Comparison of ENCODE assay signal across 31 cellular contexts in the genomic region with DNA sequence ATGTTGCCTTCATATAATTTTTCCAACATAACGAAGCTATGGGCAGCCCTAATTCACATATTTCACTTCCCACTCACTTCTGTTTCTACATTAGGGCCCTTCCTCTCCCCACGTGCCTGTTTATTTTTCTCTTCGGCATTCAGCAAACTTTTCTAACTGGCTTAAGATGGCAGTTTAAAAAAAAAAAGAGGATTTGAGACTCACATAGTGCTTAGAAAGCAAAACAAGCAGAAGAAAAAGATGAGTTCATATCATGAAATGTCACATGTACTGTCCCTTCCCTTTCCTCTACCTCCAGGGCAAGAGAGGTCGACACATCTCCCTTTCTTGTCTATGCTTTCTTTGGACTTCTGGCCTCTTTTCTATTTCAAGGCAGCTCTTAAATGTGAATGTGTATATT. TPM values are rescaled to one million over a fixed set of nuclear protein-coding genes. Genes with fewer than 3 reads are reported as not detected.
DNase-seq lines count a peak whose midpoint lies in the region; ATAC-seq and TF ChIP-seq lines count a peak whose summit lies in the region.
"Had no signal": no experiment of that assay in that cellular context is flagged by ENCODE, and none has a peak within 500 bp of the region (broad histone marks: within the 10 kb centered on the region; RNA-seq: fewer than 3 reads in every experiment).

No MANE protein-coding gene starts in this region.

- intact Hi-C loops in heart right ventricle (cut with DNase I): no loop called here
- intact Hi-C loops in cardiac septum (cut with DNase I): no loop called here
- intact Hi-C loops in upper lobe of right lung (cut with DNase I): no loop called here

- H3K27ac Mint-ChIP-seq in nephron progenitor cell: peak overlapping the region; percentile 1
- H3K27ac Mint-ChIP-seq: activated CD4-positive, alpha-beta memory T cell treated with anti-CD3 and anti-CD28 coated beads, Interleukin-2, amount 10 ng/mL, durations not matched to agents 7 days and 5 days; GM23338; T-helper 2 cell treated with Interferon-gamma antibody and Interleukin-4, amounts not matched to agents 5 μg/mL and 100 μg/mL, for 36 hours had no signal

- peaks cover 0 to 6% (median 0%) of the 10 kb centered on the region in 9 donors for H3K4me1 ChIP-seq in heart right ventricle
- no peaks in the 10 kb centered on the region for H3K4me1 ChIP-seq in gastroesophageal sphincter
- H3K4me1 ChIP-seq in upper lobe of right lung: no peaks in the 10 kb centered on the region
- H3K4me1 ChIP-seq: esophagus squamous epithelium, foreskin keratinocyte, suprapubic skin had no signal

- peaks cover 38% of the 10 kb centered on the region for H3K36me3 Mint-ChIP-seq in nephron progenitor cell (ENCODE audit: low read depth)

- no peaks in the 10 kb centered on the region for H3K27me3 ChIP-seq in heart right ventricle
- no peaks in the 10 kb centered on the region for H3K27me3 ChIP-seq in gastroesophageal sphincter
- H3K27me3 ChIP-seq in upper lobe of right lung: no peaks in the 10 kb centered on the region
- H3K27me3 ChIP-seq: esophagus squamous epithelium, foreskin keratinocyte, neutrophil, suprapubic skin had no signal

- H3K4me3 ChIP-seq in heart right ventricle (no peak overlapping the region), gastroesophageal sphincter (no peak overlapping the region), upper lobe of right lung (no peak overlapping the region)
- H3K4me3 ChIP-seq: esophagus squamous epithelium, GM23338, PC-9, suprapubic skin had no signal

- ATAC-seq in heart right ventricle: peak in 6 of 8 donors; percentile 15 to 67 (median 54)
- peak; percentile 36 for ATAC-seq in gastroesophageal sphincter
- peak; percentile 60 for ATAC-seq in upper lobe of right lung
- no peak for ATAC-seq in GM18858 (IDR thresholded peaks at IDR 0.05; ENCODE audit: unreplicated experiment)
- no peak for ATAC-seq in GM19397 (IDR thresholded peaks at IDR 0.05; ENCODE audit: unreplicated experiment)
- ATAC-seq: foreskin keratinocyte, GM23338, left colon had no signal

- H3K27me3 Mint-ChIP-seq in nephron progenitor cell (ENCODE audit: low read depth, poor library complexity): no peaks in the 10 kb centered on the region
- H3K27me3 Mint-ChIP-seq: activated CD4-positive, alpha-beta memory T cell treated with anti-CD3 and anti-CD28 coated beads, Interleukin-2, amount 10 ng/mL, durations not matched to agents 7 days and 5 days; central memory CD8-positive, alpha-beta T cell; naive B cell had no signal

- TF ChIP-seq EP300 in gastroesophageal sphincter (IDR thresholded peaks at IDR 0.05): no peak

- TF ChIP-seq CTCF in heart right ventricle (IDR thresholded peaks at IDR 0.05): no peak
- no peak for TF ChIP-seq CTCF in gastroesophageal sphincter (IDR thresholded peaks at IDR 0.05)
- TF ChIP-seq CTCF in nephron progenitor cell (IDR thresholded peaks at IDR 0.05): no peak
- TF ChIP-seq CTCF in upper lobe of right lung (IDR thresholded peaks at IDR 0.05): no peak

- H3K9me3 Mint-ChIP-seq in nephron progenitor cell: no peaks in the 10 kb centered on the region
- H3K9me3 Mint-ChIP-seq: activated CD4-positive, alpha-beta memory T cell treated with anti-CD3 and anti-CD28 coated beads, Interleukin-2, amount 10 ng/mL, durations not matched to agents 7 days and 5 days; central memory CD8-positive, alpha-beta T cell; GM23338; T-helper 2 cell treated with Interferon-gamma antibody and Interleukin-4, amounts not matched to agents 5 μg/mL and 100 μg/mL, for 36 hours had no signal

- peak overlapping the region in 1 of 10 donors; percentile 66 for H3K27ac ChIP-seq in heart right ventricle
- no peak overlapping the region for H3K27ac ChIP-seq in gastroesophageal sphincter
- H3K27ac ChIP-seq in upper lobe of right lung: no peak overlapping the region
- H3K27ac ChIP-seq: esophagus squamous epithelium, foreskin keratinocyte, neutrophil, PC-9, suprapubic skin had no signal

- DNase-seq in heart right ventricle (no peak), cardiac septum (ENCODE audit: low spot score) (no peak), nephron progenitor cell (no peak), upper lobe of right lung (no peak), NCI-H748 treated with DMSO at 0.1 percent for 48 hours (lab: John Stamatoyannopoulos, UW) (no peak)
- DNase-seq: 8988T; activated CD4-positive, alpha-beta memory T cell treated with anti-CD3 and anti-CD28 coated beads, Interleukin-2, amount 10 ng/mL, durations not matched to agents 7 days and 5 days; activated CD8-positive, alpha-beta memory T cell treated with anti-CD3 and anti-CD28 coated beads, Interleukin-2, amount 50 U/mL, for 4 hours; activated naive CD4-positive, alpha-beta T cell treated with Interleukin-2 at 50 U/mL for 16 hours; C1 segment of cervical spinal cord; esophagus squamous epithelium; hippocampal formation; KBM-7; left colon; midbrain; naive B cell; NCI-H1105; NCI-H1930; NCI-H524; SHP77 treated with DMSO at 0.1 percent for 48 hours; stimulated activated naive CD4-positive, alpha-beta T cell had no signal

- peaks cover 0 to 58% (median 0%) of the 10 kb centered on the region in 9 donors for H3K36me3 ChIP-seq in heart right ventricle
- peaks cover 0 to 52% of the 10 kb centered on the region in 2 donors for H3K36me3 ChIP-seq in gastroesophageal sphincter
- no peaks in the 10 kb centered on the region for H3K36me3 ChIP-seq in upper lobe of right lung

- H3K9me3 ChIP-seq in heart right ventricle: no peaks in the 10 kb centered on the region
- no peaks in the 10 kb centered on the region for H3K9me3 ChIP-seq in gastroesophageal sphincter
- H3K9me3 ChIP-seq in upper lobe of right lung: no peaks in the 10 kb centered on the region
- H3K9me3 ChIP-seq: esophagus squamous epithelium, neutrophil, suprapubic skin had no signal

- TF ChIP-seq POLR2A in gastroesophageal sphincter (IDR thresholded peaks at IDR 0.05): no peak

- no peak overlapping the region for H3K4me3 Mint-ChIP-seq in nephron progenitor cell
- H3K4me3 Mint-ChIP-seq: activated CD4-positive, alpha-beta memory T cell treated with anti-CD3 and anti-CD28 coated beads, Interleukin-2, amount 10 ng/mL, durations not matched to agents 7 days and 5 days; central memory CD8-positive, alpha-beta T cell; GM23338; naive B cell; T-helper 2 cell treated with Interferon-gamma antibody and Interleukin-4, amounts not matched to agents 5 μg/mL and 100 μg/mL, for 36 hours had no signal

- 86 to 91% methylated on average over 4 of the region's 4 CpGs for WGBS in heart right ventricle, 2 donors
- WGBS in gastroesophageal sphincter (ENCODE audit: low coverage in 1 of 2), 2 donors: 46 to 69% methylated on average over 3 of the region's 4 CpGs

- peaks cover 6% of the 10 kb centered on the region for H3K4me1 Mint-ChIP-seq in nephron progenitor cell
- H3K4me1 Mint-ChIP-seq: activated CD4-positive, alpha-beta memory T cell treated with anti-CD3 and anti-CD28 coated beads, Interleukin-2, amount 10 ng/mL, durations not matched to agents 7 days and 5 days; central memory CD8-positive, alpha-beta T cell; GM23338 had no signal

RNA-seq across cellular contexts. Expression of gene SLC49A4, which starts 30.6 kb away (rescaled TPM):
- total RNA-seq in heart right ventricle (10 to 100 TPM; 13.2 to 19.7 (median 15.7) TPM), cardiac septum (9.5 TPM), gastroesophageal sphincter (10 to 100 TPM; 20.4 to 33.9 (median 28.7) TPM), upper lobe of right lung (14.2 TPM)
- 1 to 10 TPM; 3.1 to 6.8 TPM for polyA plus RNA-seq in heart right ventricle

RNA-seq across cellular contexts. Expression of gene HSPBAP1, which starts 31.8 kb away (rescaled TPM):
- total RNA-seq in heart right ventricle (1 to 10 TPM; 2.7 to 6.8 (median 4.0) TPM), cardiac septum (4.3 TPM), gastroesophageal sphincter (10 to 100 TPM in 2 of 4 donors, 1 to 10 TPM in 2; 7.0 to 18.5 (median 9.6) TPM), upper lobe of right lung (15.1 TPM)
- 10 to 100 TPM in 1 of 2 donors, 1 to 10 TPM in 1; 3.6 to 18.5 TPM for polyA plus RNA-seq in heart right ventricle

Comparison
In these comparisons a context has a peak if more than half of its experiments do, and no peak if none do; other contexts are left out.
1. ATAC-seq: peak in heart right ventricle (6 of 8), gastroesophageal sphincter (single experiment) and upper lobe of right lung (single experiment); none in GM18858 (single experiment) and GM19397 (single experiment).